ENCODE assay signal across 1 cellular context in genomic region chr3:127036209-127037020, GRCh38.
TF ChIP-seq lines count a peak whose summit lies in the region.

No MANE protein-coding gene starts in this region.

TF ChIP-seq in HepG2, 621 proteins besides CTCF, POLR2A, EP300 and RAD21 (continued from another document):
- TF ChIP-seq ZNF282 (IDR thresholded peaks at IDR 0.05; ENCODE audit: partially characterized antibody) (no peak), POLR2G (IDR thresholded peaks at IDR 0.05; ENCODE audit: low read depth, low read length) (0 out of 2 replicates have a peak, but pooled peaks have one; percentile 3), SP2 (CRISPR knock-in tag; IDR thresholded peaks at IDR 0.05) (no peak), MTA1 (CRISPR knock-in tag; IDR thresholded peaks at IDR 0.05; ENCODE audit: borderline replicate concordance) (no peak)
